In the genomic region with DNA sequence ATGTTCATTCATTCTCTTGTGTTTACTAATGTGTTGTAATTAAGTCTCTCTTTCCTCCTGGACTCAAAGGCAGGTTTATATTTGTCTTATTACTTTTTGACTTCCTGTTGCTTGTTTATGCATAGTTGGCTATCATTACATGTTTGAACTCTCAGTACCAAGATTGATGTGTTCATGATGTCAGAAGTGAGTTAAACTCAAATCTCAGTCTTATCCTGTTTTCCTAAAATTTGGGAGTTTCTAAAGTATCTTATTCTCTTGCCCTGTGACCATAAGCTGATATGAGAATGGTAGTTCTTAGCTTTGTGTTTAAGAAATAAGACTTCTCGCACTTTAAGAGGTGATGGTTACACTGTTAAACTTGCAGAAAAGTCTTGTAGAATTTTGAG, we compare ENCODE assay signal across 23 cellular contexts. TPM values are rescaled to one million over a fixed set of nuclear protein-coding genes. Genes with fewer than 3 reads are reported as not detected.
DNase-seq lines count a peak whose midpoint lies in the region; ATAC-seq, FAIRE-seq and TF ChIP-seq lines count a peak whose summit lies in the region.
"Had no signal": no experiment of that assay in that cellular context is flagged by ENCODE, and none has a peak within 500 bp of the region (broad histone marks: within the 10 kb centered on the region; RNA-seq: fewer than 3 reads in every experiment).

No MANE protein-coding gene starts in this region.

- peaks cover 16% of the 10 kb centered on the region for H4K20me1 ChIP-seq in astrocyte (ENCODE audit: insufficient read depth, low read length)

- no peak overlapping the region for H3K4me3 Mint-ChIP-seq in astrocyte (ENCODE audit: unreplicated experiment)
- no peak overlapping the region for H3K4me3 Mint-ChIP-seq in stimulated activated memory B cell treated with anti-CD40 and anti-IgM and Interleukin-4, amounts not matched to agents 10 μg/mL and 1 μg/mL and 100 μg/mL, for 72 hours
- H3K4me3 Mint-ChIP-seq: CD4-positive, alpha-beta memory T cell had no signal

- no peak overlapping the region for H3K4me2 ChIP-seq in astrocyte (ENCODE audit: low read length)
- H3K4me2 ChIP-seq: BLaER1 treated with 17β-estradiol and CSF1 and Interleukin-3, amounts not matched to agents 10 nM and 100 nM had no signal

- no peak overlapping the region for H3K27ac ChIP-seq in astrocyte (ENCODE audit: low read depth, low read length)
- H3K27ac ChIP-seq: BLaER1 treated with 17β-estradiol and CSF1 and Interleukin-3, amounts not matched to agents 10 nM and 100 nM; SJSA1 had no signal

- peak; percentile 13 for DNase-seq in HCEC 1CT
- no peak for DNase-seq in HTR-8/SVneo (ENCODE audit: insufficient read length, low spot score)
- no peak for DNase-seq in astrocyte (ENCODE audit: low read depth)
- DNase-seq in iris pigment epithelial cell (ENCODE audit: low read depth) = peak; percentile 15
- no peak for DNase-seq in NK-92 (lab: John Stamatoyannopoulos, UW; ENCODE audit: unreplicated experiment)
- DNase-seq in NCI-H1105 treated with DMSO at 0.1 percent for 48 hours (lab: John Stamatoyannopoulos, UW) = no peak
- DNase-seq: ACHN; CD4-positive, alpha-beta memory T cell; KBM-7; NCI-H1092 treated with DMSO at 0.1 percent for 48 hours; NCI-H146; NCI-H2029; NCI-H226; NCI-H510A treated with DMSO at 0.1 percent for 48 hours; NCI-H774; SW 1271 had no signal

- peaks cover 23% of the 10 kb centered on the region for H3K79me2 ChIP-seq in astrocyte (ENCODE audit: insufficient read depth, low read length)

- no peaks in the 10 kb centered on the region for H3K27me3 ChIP-seq in astrocyte (ENCODE audit: insufficient read depth, low read length)
- H3K27me3 ChIP-seq: BLaER1 treated with 17β-estradiol and CSF1 and Interleukin-3, amounts not matched to agents 10 nM and 100 nM; SJSA1 had no signal

- H3K4me3 ChIP-seq in astrocyte (ENCODE audit: insufficient read depth, low read depth, low read length) = no peak overlapping the region
- H3K4me3 ChIP-seq: BLaER1 treated with 17β-estradiol and CSF1 and Interleukin-3, amounts not matched to agents 10 nM and 100 nM; SJSA1 had no signal

- peaks cover 5% of the 10 kb centered on the region for H3K4me1 ChIP-seq in astrocyte (ENCODE audit: insufficient read depth, low read length)

- H2AFZ ChIP-seq in astrocyte (ENCODE audit: low read depth, low read length) = no peak overlapping the region

- no peak overlapping the region for H3K9ac ChIP-seq in astrocyte (ENCODE audit: low read length)
- H3K9ac ChIP-seq: BLaER1 treated with 17β-estradiol and CSF1 and Interleukin-3, amounts not matched to agents 10 nM and 100 nM had no signal

- H3K4me1 Mint-ChIP-seq in astrocyte (ENCODE audit: low read depth, unreplicated experiment) = peaks cover 7% of the 10 kb centered on the region
- peaks cover 26% of the 10 kb centered on the region for H3K4me1 Mint-ChIP-seq in stimulated activated memory B cell treated with anti-CD40 and anti-IgM and Interleukin-4, amounts not matched to agents 10 μg/mL and 1 μg/mL and 100 μg/mL, for 72 hours

- no peaks in the 10 kb centered on the region for H3K27me3 Mint-ChIP-seq in astrocyte (ENCODE audit: low read depth, unreplicated experiment)
- H3K27me3 Mint-ChIP-seq in stimulated activated memory B cell treated with anti-CD40 and anti-IgM and Interleukin-4, amounts not matched to agents 10 μg/mL and 1 μg/mL and 100 μg/mL, for 72 hours = no peaks in the 10 kb centered on the region
- H3K27me3 Mint-ChIP-seq: CD4-positive, alpha-beta memory T cell had no signal

- H3K9me3 ChIP-seq in astrocyte (ENCODE audit: insufficient read depth, low read depth, low read length) = no peaks in the 10 kb centered on the region
- H3K9me3 ChIP-seq: BLaER1 treated with 17β-estradiol and CSF1 and Interleukin-3, amounts not matched to agents 10 nM and 100 nM; SJSA1 had no signal

- H3K36me3 ChIP-seq in astrocyte (ENCODE audit: insufficient read depth, low read length) = no peaks in the 10 kb centered on the region
- H3K36me3 ChIP-seq: BLaER1 treated with 17β-estradiol and CSF1 and Interleukin-3, amounts not matched to agents 10 nM and 100 nM had no signal

- no peak for ATAC-seq in stimulated activated memory B cell treated with anti-CD40 and anti-IgM and Interleukin-4, amounts not matched to agents 10 μg/mL and 1 μg/mL and 100 μg/mL, for 72 hours
- ATAC-seq: Right ventricle myocardium inferior had no signal

- TF ChIP-seq CTCF in astrocyte (IDR thresholded peaks at IDR 0.05; ENCODE audit: insufficient read depth, low read depth, low read length) = no peak

- FAIRE-seq in HTR-8/SVneo (lab: Jason Lieb, UNC) (peak; percentile 49), astrocyte (lab: Jason Lieb, UNC) (peak; percentile 37)
- FAIRE-seq: G401.6, GM12892, H1 had no signal

- no peak overlapping the region for H3K27ac Mint-ChIP-seq in astrocyte (ENCODE audit: unreplicated experiment)
- no peak overlapping the region for H3K27ac Mint-ChIP-seq in stimulated activated memory B cell treated with anti-CD40 and anti-IgM and Interleukin-4, amounts not matched to agents 10 μg/mL and 1 μg/mL and 100 μg/mL, for 72 hours

- no peaks in the 10 kb centered on the region for H3K36me3 Mint-ChIP-seq in astrocyte (ENCODE audit: low read depth, unreplicated experiment)
- no peaks in the 10 kb centered on the region for H3K36me3 Mint-ChIP-seq in stimulated activated memory B cell treated with anti-CD40 and anti-IgM and Interleukin-4, amounts not matched to agents 10 μg/mL and 1 μg/mL and 100 μg/mL, for 72 hours

- no peaks in the 10 kb centered on the region for H3K9me3 Mint-ChIP-seq in astrocyte (ENCODE audit: unreplicated experiment)
- H3K9me3 Mint-ChIP-seq in stimulated activated memory B cell treated with anti-CD40 and anti-IgM and Interleukin-4, amounts not matched to agents 10 μg/mL and 1 μg/mL and 100 μg/mL, for 72 hours = no peaks in the 10 kb centered on the region

RNA-seq across cellular contexts. Expression of a gene that starts 5.2 kb away (rescaled TPM):
- total RNA-seq in astrocyte = 13.3 and 13.6 TPM in 2 replicates

Comparison
In these comparisons a context has a peak if more than half of its experiments do, and no peak if none do; other contexts are left out.
1. DNase-seq: peak in HCEC 1CT (single experiment) and iris pigment epithelial cell (single experiment); none in HTR-8/SVneo (single experiment), astrocyte (single experiment), NK-92 (single experiment) and NCI-H1105 treated with DMSO at 0.1 percent for 48 hours (single experiment).